Comparison of ENCODE assay signal across 8 cellular contexts in genomic region chr17:39402279-39402889, GRCh38. TPM values are rescaled to one million over a fixed set of nuclear protein-coding genes. Genes with fewer than 3 reads are reported as not detected.
DNase-seq lines count a peak whose midpoint lies in the region; ATAC-seq and TF ChIP-seq lines count a peak whose summit lies in the region.

No MANE protein-coding gene starts in this region.

- no peaks in the 10 kb centered on the region; the same call in 1 of the 2 replicates for H3K9me3 ChIP-seq in AG04450 (ENCODE audit: control insufficient read depth, insufficient read depth, low read length)

- peak; percentile 60 for ATAC-seq in GM19035 (IDR thresholded peaks at IDR 0.05; ENCODE audit: unreplicated experiment)
- ATAC-seq in HG03378 (IDR thresholded peaks at IDR 0.05; ENCODE audit: unreplicated experiment), result peak; percentile 57
- peak; percentile 58 for ATAC-seq in activated CD4-positive, alpha-beta T cell treated with anti-CD3 and anti-CD28 coated beads for 36 hours

- peak; percentile 71 for DNase-seq in AG04450 (ENCODE audit: low read depth, low spot score)
- peak; percentile 94 for DNase-seq in NCI-H460 (ENCODE audit: extremely low read depth, low read depth)
- DNase-seq in activated CD4-positive, alpha-beta T cell treated with anti-CD3 and anti-CD28 coated beads for 36 hours, result peak; percentile 95
- DNase-seq in chondrocyte (ENCODE audit: low spot score), result peak; percentile 95
- DNase-seq in kidney epithelial cell (ENCODE audit: low read depth), result peak; percentile 75
- peak; percentile 82 to 90 (median 87) for DNase-seq in stimulated activated CD4-positive, alpha-beta T cell treated with anti-CD3 and anti-CD28 coated beads, Interleukin-12 subunit alpha, Interleukin-12 subunit beta, amount 100 ng/mL, for 48 hours (ENCODE audit: low read depth in 2 of 3, low spot score in 1 of 3)

- H3K36me3 Mint-ChIP-seq in activated CD4-positive, alpha-beta T cell treated with anti-CD3 and anti-CD28 coated beads for 36 hours (ENCODE audit: low read depth), result peaks cover 8% of the 10 kb centered on the region
- H3K36me3 Mint-ChIP-seq in chondrocyte (ENCODE audit: low read depth), result no peaks in the 10 kb centered on the region

- H3K4me1 Mint-ChIP-seq in activated CD4-positive, alpha-beta T cell treated with anti-CD3 and anti-CD28 coated beads for 36 hours, result peaks cover 52% of the 10 kb centered on the region
- H3K4me1 Mint-ChIP-seq in chondrocyte (ENCODE audit: low read depth), result peaks cover 36% of the 10 kb centered on the region

- H3K9me3 Mint-ChIP-seq in activated CD4-positive, alpha-beta T cell treated with anti-CD3 and anti-CD28 coated beads for 36 hours (ENCODE audit: low read depth), result no peaks in the 10 kb centered on the region
- no peaks in the 10 kb centered on the region for H3K9me3 Mint-ChIP-seq in chondrocyte (ENCODE audit: low read depth)

- no peak for TF ChIP-seq CTCF in AG04450 (IDR thresholded peaks at IDR 0.05; ENCODE audit: low read depth, low read length)
- no peak for TF ChIP-seq CTCF in chondrocyte (IDR thresholded peaks at IDR 0.05)
- TF ChIP-seq CTCF in kidney epithelial cell (IDR thresholded peaks at IDR 0.05; ENCODE audit: insufficient read depth, low read length, poor library complexity, severe bottlenecking), result no peak

- CTCF ChIA-PET in AG04450 (lab: Charles Lee), result interaction anchor here (0.6 to 2.2 kb wide), 3 partner anchors 57 to 158 kb away, joined by 3 to 5 read pairs (median 5); no protein-coding TSS in a partner anchor
- CTCF ChIA-PET in activated CD4-positive, alpha-beta T cell treated with anti-CD3 and anti-CD28 coated beads for 36 hours (lab: Charles Lee), result interaction anchor here (2.2 kb wide), 1 partner anchor 145 kb away, joined by 5 read pairs; no protein-coding TSS in a partner anchor

- POLR2A ChIA-PET in AG04450 (lab: Yijun Ruan, JAX), result interaction anchor here (1.3 to 2.5 kb wide), 2 partner anchors 37 to 49 kb away, joined by 4 to 8 read pairs; partner anchors contain the start of gene MED1
- POLR2A ChIA-PET in activated CD4-positive, alpha-beta T cell treated with anti-CD3 and anti-CD28 coated beads for 36 hours (lab: Charles Lee), result no interaction called here

- H3K4me3 ChIP-seq in AG04450 (ENCODE audit: low read depth, low read length) (peak overlapping the region; percentile 84), kidney epithelial cell (ENCODE audit: low read depth, low read length) (peak overlapping the region; percentile 97)

- peak overlapping the region; percentile 47 for H3K27ac Mint-ChIP-seq in activated CD4-positive, alpha-beta T cell treated with anti-CD3 and anti-CD28 coated beads for 36 hours
- H3K27ac Mint-ChIP-seq in chondrocyte (ENCODE audit: unreplicated experiment), result peak overlapping the region; percentile 27

- no peaks in the 10 kb centered on the region for H3K36me3 ChIP-seq in kidney epithelial cell (ENCODE audit: control insufficient read depth, insufficient read depth, low read length)

- intact Hi-C loops in activated CD4-positive, alpha-beta T cell treated with anti-CD3 and anti-CD28 coated beads for 36 hours (cut with DNase I, micrococcal nuclease), result loop anchor here in 1 of 2 experiments (1.0 to 10.0 kb wide), 10 partner anchors 352 to 1915 kb away; partner anchors contain the start of genes DUSP14, LASP1, LRRC3C and NR1D1

- H3K27me3 ChIP-seq in AG04450 (ENCODE audit: control insufficient read depth, insufficient read depth, low read length) (no peaks in the 10 kb centered on the region), kidney epithelial cell (ENCODE audit: control insufficient read depth, insufficient read depth, low read length) (no peaks in the 10 kb centered on the region)

- H3K27ac ChIP-seq in AG04450 (ENCODE audit: low read depth, low read length), result no peak overlapping the region

- H3K4me3 Mint-ChIP-seq in activated CD4-positive, alpha-beta T cell treated with anti-CD3 and anti-CD28 coated beads for 36 hours, result peak overlapping the region; percentile 91
- peak overlapping the region; percentile 93 for H3K4me3 Mint-ChIP-seq in chondrocyte (ENCODE audit: unreplicated experiment)

- no peaks in the 10 kb centered on the region for H3K27me3 Mint-ChIP-seq in activated CD4-positive, alpha-beta T cell treated with anti-CD3 and anti-CD28 coated beads for 36 hours
- no peaks in the 10 kb centered on the region for H3K27me3 Mint-ChIP-seq in chondrocyte (ENCODE audit: low read depth)

RNA-seq across cellular contexts. Expression of gene FBXL20, which starts 1.0 kb away (rescaled TPM):
- 5.7 and 6.7 TPM in 2 replicates for polyA plus RNA-seq in AG04450 (2011; rRNA removed)
- 11.7 and 13.2 TPM in 2 replicates for polyA minus RNA-seq in AG04450 (2011; rRNA and poly(A)+ RNA removed)
- 10.5 and 10.9 TPM in 2 replicates for total RNA-seq in NCI-H460 (2014; rRNA removed; shearing (Covaris generic))
- polyA plus RNA-seq in NCI-H460 (2014; cell fraction: nucleus; rRNA removed), result 2.3 and 6.6 TPM in 2 replicates
- 10 to 100 TPM; 16.9 to 18.9 TPM for total RNA-seq in activated CD4-positive, alpha-beta T cell treated with anti-CD3 and anti-CD28 coated beads for 36 hours
- total RNA-seq in chondrocyte, result 21.3 to 21.9 TPM (median 21.8 TPM) in 3 replicates
- 12.1 and 16.3 TPM in 2 replicates for total RNA-seq in kidney epithelial cell

RNA-seq across cellular contexts. Expression of gene MED1, which starts 48.7 kb away (rescaled TPM):
- 36.9 and 43.9 TPM in 2 replicates for polyA plus RNA-seq in AG04450 (2011; rRNA removed)
- polyA minus RNA-seq in AG04450 (2011; rRNA and poly(A)+ RNA removed), result 38.6 and 48.5 TPM in 2 replicates
- total RNA-seq in NCI-H460 (2014; rRNA removed; shearing (Covaris generic)), result 37.5 and 37.6 TPM in 2 replicates
- polyA plus RNA-seq in NCI-H460 (2014; cell fraction: nucleus; rRNA removed), result 9.7 and 16.1 TPM in 2 replicates
- 10 to 100 TPM; 66.1 to 76.1 TPM for total RNA-seq in activated CD4-positive, alpha-beta T cell treated with anti-CD3 and anti-CD28 coated beads for 36 hours
- total RNA-seq in chondrocyte, result 37.3 to 43.0 TPM (median 39.2 TPM) in 3 replicates
- 36.7 and 39.9 TPM in 2 replicates for total RNA-seq in kidney epithelial cell

RNA-seq across cellular contexts. Expression of gene CDK12, which starts 58.9 kb away (rescaled TPM):
- 21.7 and 24.3 TPM in 2 replicates for polyA plus RNA-seq in AG04450 (2011; rRNA removed)
- 48.2 and 57.2 TPM in 2 replicates for polyA minus RNA-seq in AG04450 (2011; rRNA and poly(A)+ RNA removed)
- 35.4 and 42.4 TPM in 2 replicates for total RNA-seq in NCI-H460 (2014; rRNA removed; shearing (Covaris generic))
- 31.7 and 37.9 TPM in 2 replicates for polyA plus RNA-seq in NCI-H460 (2014; cell fraction: nucleus; rRNA removed)
- total RNA-seq in activated CD4-positive, alpha-beta T cell treated with anti-CD3 and anti-CD28 coated beads for 36 hours, result 10 to 100 TPM; 65.9 to 83.3 TPM
- total RNA-seq in chondrocyte (43.0 to 55.1 TPM (median 44.2 TPM) in 3 replicates), kidney epithelial cell (34.2 and 38.7 TPM in 2 replicates)
